8 cellular contexts compared by ENCODE assay signal in the genomic region with DNA sequence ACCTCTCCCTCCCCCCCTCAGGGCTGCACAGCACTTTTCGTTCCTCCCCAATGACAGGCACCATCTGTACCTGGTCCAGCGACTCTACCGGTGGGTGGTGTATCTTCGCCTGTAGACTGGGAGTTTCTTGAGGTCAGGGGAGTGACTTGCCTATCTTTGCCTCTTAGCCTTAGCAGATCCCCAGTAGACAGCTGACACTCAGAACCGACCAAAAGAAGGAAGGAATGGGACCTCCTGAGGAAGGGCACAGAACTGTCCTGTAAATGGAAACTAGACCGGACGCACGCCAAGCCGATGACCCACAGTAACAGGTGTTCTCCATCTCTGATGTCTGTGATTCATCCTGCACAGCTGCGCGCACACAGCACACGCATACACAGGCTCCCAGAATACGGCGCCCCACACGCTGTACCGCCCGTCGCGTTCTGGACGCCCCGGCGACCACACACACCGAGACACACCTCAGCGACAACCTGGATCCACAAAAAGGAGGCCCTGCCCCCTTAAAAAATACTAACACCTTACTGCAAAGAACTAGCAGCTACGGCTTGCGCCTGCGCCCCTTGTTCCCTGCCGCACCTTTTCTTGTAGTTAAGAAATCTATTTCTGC. TPM values are rescaled to one million over a fixed set of nuclear protein-coding genes. Genes with fewer than 3 reads are reported as not detected.
A peak's percentile ranks its signal among the peaks of the same experiment; 100 is the strongest.
DNase-seq lines count a peak whose midpoint lies in the region; ATAC-seq, FAIRE-seq and TF ChIP-seq lines count a peak whose summit lies in the region.

No MANE protein-coding gene starts in this region.

- peaks cover 31% of the 10 kb centered on the region for H3K4me1 ChIP-seq in Loucy (ENCODE audit: insufficient read depth, low read length, poor library complexity, severe bottlenecking)

- DNase-seq in GM12891 (ENCODE audit: insufficient read length, low spot score) (peak; percentile 41), H54 (ENCODE audit: insufficient read length, low spot score) (peak; percentile 44), WTC11 (ENCODE audit: low spot score) (no peak), dermis blood vessel endothelial cell (peak; percentile 29), lung microvascular endothelial cell (ENCODE audit: low read depth in 2 of 2) (peak; percentile 13 to 17), medulla oblongata (ENCODE audit: extremely low spot score) (no peak)
- peak; percentile 53 to 59 for DNase-seq in stimulated activated naive CD8-positive, alpha-beta T cell treated with anti-CD3 and anti-CD28 coated beads, Interleukin-15, amount 100 ng/mL, for 72 hours

- ATAC-seq in WTC11 = peak; percentile 47
- ATAC-seq in stimulated activated naive CD8-positive, alpha-beta T cell treated with anti-CD3 and anti-CD28 coated beads, Interleukin-15, amount 100 ng/mL, for 72 hours = peak; percentile 84

- CTCF ChIA-PET in WTC11 (lab: Charles Lee) = interaction anchor here (1.0 to 3.8 kb wide), 4 partner anchors 17 to 169 kb away, joined by 3 to 18 read pairs (median 7); a partner anchor contains a TSS

- no peaks in the 10 kb centered on the region for H3K27me3 Mint-ChIP-seq in WTC11 (ENCODE audit: low read depth)
- H3K27me3 Mint-ChIP-seq in stimulated activated naive CD8-positive, alpha-beta T cell treated with anti-CD3 and anti-CD28 coated beads, Interleukin-15, amount 100 ng/mL, for 72 hours = no peaks in the 10 kb centered on the region

- peaks cover 40% of the 10 kb centered on the region for H3K79me2 ChIP-seq in Loucy (ENCODE audit: insufficient read depth, low read length)

- peak overlapping the region; percentile 92 for H3K4me3 Mint-ChIP-seq in WTC11
- H3K4me3 Mint-ChIP-seq in stimulated activated naive CD8-positive, alpha-beta T cell treated with anti-CD3 and anti-CD28 coated beads, Interleukin-15, amount 100 ng/mL, for 72 hours = peak overlapping the region; percentile 81 to 86

- TF ChIP-seq CTCF in Loucy (conservative IDR thresholded peaks at IDR 0.05; ENCODE audit: low read length) = no peak
- TF ChIP-seq CTCF in WTC11 (IDR thresholded peaks at IDR 0.05) = no peak

- H3K9me3 Mint-ChIP-seq in WTC11 = peaks cover 5% of the 10 kb centered on the region
- H3K9me3 Mint-ChIP-seq in stimulated activated naive CD8-positive, alpha-beta T cell treated with anti-CD3 and anti-CD28 coated beads, Interleukin-15, amount 100 ng/mL, for 72 hours = peaks cover 4 to 5% of the 10 kb centered on the region in 2 donors

- no peaks in the 10 kb centered on the region for H3K9me2 ChIP-seq in Loucy (replicated peaks; ENCODE audit: low read depth, low read length)

- H3F3A ChIP-seq in Loucy (ENCODE audit: low read depth) = no peaks in the 10 kb centered on the region

- peak; percentile 32; the same call in 1 of the 2 replicates for TF ChIP-seq POLR2A in GM12891 (IDR thresholded peaks at IDR 0.05; ENCODE audit: low read depth, low read length)
- no peak for TF ChIP-seq POLR2A in H54 (IDR thresholded peaks at IDR 0.05; ENCODE audit: low read depth, low read length)

- no peaks in the 10 kb centered on the region for H3K9me3 ChIP-seq in Loucy (ENCODE audit: insufficient read depth, low read depth, low read length)

- POLR2A ChIA-PET in WTC11 (lab: Charles Lee) = interaction anchor here (0.6 kb wide), 2 partner anchors 13 to 16 kb away, joined by 3 read pairs; no protein-coding TSS in a partner anchor

- peak overlapping the region; percentile 93 for H3K4me2 ChIP-seq in Loucy (ENCODE audit: low read depth, low read length, poor library complexity, severe bottlenecking)

- H3K9ac ChIP-seq in Loucy (ENCODE audit: low read depth, low read length, poor library complexity, severe bottlenecking) = peak overlapping the region; percentile 62

- H3K4me1 Mint-ChIP-seq in WTC11 = peaks cover 44% of the 10 kb centered on the region
- H3K4me1 Mint-ChIP-seq in stimulated activated naive CD8-positive, alpha-beta T cell treated with anti-CD3 and anti-CD28 coated beads, Interleukin-15, amount 100 ng/mL, for 72 hours = peaks cover 46% of the 10 kb centered on the region

- no peaks in the 10 kb centered on the region for H4K20me1 ChIP-seq in Loucy (ENCODE audit: insufficient read depth, low read length, poor library complexity, severe bottlenecking)

- peak overlapping the region; percentile 80 for H3K27ac Mint-ChIP-seq in WTC11
- peak overlapping the region; percentile 94 to 97 for H3K27ac Mint-ChIP-seq in stimulated activated naive CD8-positive, alpha-beta T cell treated with anti-CD3 and anti-CD28 coated beads, Interleukin-15, amount 100 ng/mL, for 72 hours

- H3K36me3 ChIP-seq in Loucy (ENCODE audit: insufficient read depth, low read length) = no peaks in the 10 kb centered on the region

- peak overlapping the region; percentile 90 for H2AFZ ChIP-seq in Loucy (ENCODE audit: low read length)

- peak; percentile 96 for FAIRE-seq in GM12891 (lab: Jason Lieb, UNC)
- no peak for FAIRE-seq in H54 (lab: Jason Lieb, UNC)

- H3K36me3 Mint-ChIP-seq in WTC11 = peaks cover 7% of the 10 kb centered on the region; the same call in 1 of the 2 replicates

- H3K27me3 ChIP-seq in Loucy (ENCODE audit: insufficient read depth, low read length, poor library complexity, severe bottlenecking) = no peaks in the 10 kb centered on the region

- peak overlapping the region; percentile 87 for H3K4me3 ChIP-seq in Loucy (ENCODE audit: low read length, poor library complexity, severe bottlenecking)

TF ChIP-seq in GM12891, 5 proteins besides CTCF, POLR2A, EP300 and RAD21:
- TF ChIP-seq POU2F2 (IDR thresholded peaks at IDR 0.05; ENCODE audit: low read depth, low read length) (no peak), TAF1 (IDR thresholded peaks at IDR 0.05; ENCODE audit: low read depth, low read length) (no peak)

TF ChIP-seq in WTC11, 78 proteins besides CTCF, POLR2A, EP300 and RAD21 (continues in another document):
- TF ChIP-seq, protein P1, sequence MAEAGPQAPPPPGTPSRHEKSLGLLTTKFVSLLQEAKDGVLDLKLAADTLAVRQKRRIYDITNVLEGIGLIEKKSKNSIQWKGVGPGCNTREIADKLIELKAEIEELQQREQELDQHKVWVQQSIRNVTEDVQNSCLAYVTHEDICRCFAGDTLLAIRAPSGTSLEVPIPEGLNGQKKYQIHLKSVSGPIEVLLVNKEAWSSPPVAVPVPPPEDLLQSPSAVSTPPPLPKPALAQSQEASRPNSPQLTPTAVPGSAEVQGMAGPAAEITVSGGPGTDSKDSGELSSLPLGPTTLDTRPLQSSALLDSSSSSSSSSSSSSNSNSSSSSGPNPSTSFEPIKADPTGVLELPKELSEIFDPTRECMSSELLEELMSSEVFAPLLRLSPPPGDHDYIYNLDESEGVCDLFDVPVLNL (CRISPR knock-in tag; IDR thresholded peaks at IDR 0.05; ENCODE audit: borderline replicate concordance, low read depth) = no peak
- TF ChIP-seq ETV6 (CRISPR knock-in tag; IDR thresholded peaks at IDR 0.05) (0 out of 2 replicates have a peak, but pooled peaks have one; percentile 18), CREM (CRISPR knock-in tag; IDR thresholded peaks at IDR 0.05) (0 out of 2 replicates have a peak, but pooled peaks have one; percentile 22)
- TF ChIP-seq, protein P2, sequence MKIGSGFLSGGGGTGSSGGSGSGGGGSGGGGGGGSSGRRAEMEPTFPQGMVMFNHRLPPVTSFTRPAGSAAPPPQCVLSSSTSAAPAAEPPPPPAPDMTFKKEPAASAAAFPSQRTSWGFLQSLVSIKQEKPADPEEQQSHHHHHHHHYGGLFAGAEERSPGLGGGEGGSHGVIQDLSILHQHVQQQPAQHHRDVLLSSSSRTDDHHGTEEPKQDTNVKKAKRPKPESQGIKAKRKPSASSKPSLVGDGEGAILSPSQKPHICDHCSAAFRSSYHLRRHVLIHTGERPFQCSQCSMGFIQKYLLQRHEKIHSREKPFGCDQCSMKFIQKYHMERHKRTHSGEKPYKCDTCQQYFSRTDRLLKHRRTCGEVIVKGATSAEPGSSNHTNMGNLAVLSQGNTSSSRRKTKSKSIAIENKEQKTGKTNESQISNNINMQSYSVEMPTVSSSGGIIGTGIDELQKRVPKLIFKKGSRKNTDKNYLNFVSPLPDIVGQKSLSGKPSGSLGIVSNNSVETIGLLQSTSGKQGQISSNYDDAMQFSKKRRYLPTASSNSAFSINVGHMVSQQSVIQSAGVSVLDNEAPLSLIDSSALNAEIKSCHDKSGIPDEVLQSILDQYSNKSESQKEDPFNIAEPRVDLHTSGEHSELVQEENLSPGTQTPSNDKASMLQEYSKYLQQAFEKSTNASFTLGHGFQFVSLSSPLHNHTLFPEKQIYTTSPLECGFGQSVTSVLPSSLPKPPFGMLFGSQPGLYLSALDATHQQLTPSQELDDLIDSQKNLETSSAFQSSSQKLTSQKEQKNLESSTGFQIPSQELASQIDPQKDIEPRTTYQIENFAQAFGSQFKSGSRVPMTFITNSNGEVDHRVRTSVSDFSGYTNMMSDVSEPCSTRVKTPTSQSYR (CRISPR knock-in tag; IDR thresholded peaks at IDR 0.05) = 0 out of 2 replicates have a peak, but pooled peaks have one; percentile 13

RNA-seq across cellular contexts. Expression of a gene that starts 0.7 kb away (rescaled TPM):
- 5.0 TPM for polyA plus RNA-seq in GM12891 (2012; ENCODE audit: low read depth, missing spikeins)
- total RNA-seq in WTC11 (2021) = 21.4 to 26.2 TPM (median 22.5 TPM) in 3 replicates
- 0.23 and 0.34 TPM in 2 replicates for total RNA-seq in dermis blood vessel endothelial cell
- total RNA-seq in lung microvascular endothelial cell = 0.20 and 0.22 TPM in 2 replicates

RNA-seq across cellular contexts. Expression of a gene that starts 40.6 kb away (rescaled TPM):
- 34.5 TPM for polyA plus RNA-seq in GM12891 (2012; ENCODE audit: low read depth, missing spikeins)
- total RNA-seq in WTC11 (2021) = 45.0 to 46.3 TPM (median 45.1 TPM) in 3 replicates
- 32.8 and 35.8 TPM in 2 replicates for total RNA-seq in dermis blood vessel endothelial cell
- total RNA-seq in lung microvascular endothelial cell = 14.8 and 19.6 TPM in 2 replicates

Comparison
In these comparisons a context has a peak if more than half of its experiments do, and no peak if none do; other contexts are left out.
1. DNase-seq: peak in GM12891 (single experiment), H54 (single experiment), dermis blood vessel endothelial cell (single experiment), lung microvascular endothelial cell (2 of 2) and stimulated activated naive CD8-positive, alpha-beta T cell treated with anti-CD3 and anti-CD28 coated beads, Interleukin-15, amount 100 ng/mL, for 72 hours (2 of 2); none in WTC11 (single experiment) and medulla oblongata (single experiment).
2. RNA of a gene that starts 0.7 kb away (total RNA-seq): 21.4 to 26.2 TPM in WTC11; 0.23 to 0.34 TPM in dermis blood vessel endothelial cell and 0.20 to 0.22 TPM in lung microvascular endothelial cell; every median in the first group is over 10 times any median in the second.